In the genomic region with DNA sequence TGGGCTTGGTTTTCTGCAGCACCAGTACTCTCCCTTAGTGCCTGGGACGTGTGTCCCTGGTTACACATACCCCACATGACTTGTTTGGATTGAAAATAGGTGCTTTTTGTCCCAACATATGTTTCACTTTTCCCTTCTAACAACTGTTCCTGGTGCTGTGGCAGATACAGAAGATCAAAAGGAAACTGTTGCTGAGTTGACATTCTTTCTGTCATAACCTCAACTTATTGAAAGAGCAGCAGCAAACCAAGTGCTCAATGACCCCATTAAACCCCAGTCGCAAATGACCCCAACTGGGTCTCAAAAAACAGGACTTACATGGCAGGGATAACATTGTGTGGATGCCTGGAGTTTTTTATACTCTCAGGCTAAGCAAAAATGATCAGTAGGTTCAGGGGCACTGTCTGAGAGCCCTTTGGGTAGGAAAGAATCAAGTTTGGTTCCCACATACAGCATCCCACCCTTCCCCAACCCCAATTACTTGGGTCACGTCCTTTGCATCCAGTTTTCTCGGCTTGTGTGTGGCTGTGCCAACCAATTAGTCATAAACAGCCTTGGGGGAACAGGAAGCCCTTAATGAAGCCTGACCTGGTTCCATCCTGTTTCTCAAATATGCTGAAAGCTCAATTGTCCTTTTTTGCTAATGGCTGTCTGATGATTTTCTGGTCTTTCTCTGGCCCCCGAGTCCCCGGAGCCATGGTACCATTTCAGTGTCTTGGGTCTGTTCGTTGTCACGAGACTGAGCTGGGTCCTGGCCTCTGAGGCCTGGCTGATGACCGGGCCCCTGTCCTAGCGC, we compare ENCODE assay signal across 11 cellular contexts. TPM values are rescaled to one million over a fixed set of nuclear protein-coding genes. Genes with fewer than 3 reads are reported as not detected.
DNase-seq lines count a peak whose midpoint lies in the region; ATAC-seq and TF ChIP-seq lines count a peak whose summit lies in the region.
"Had no signal": no experiment of that assay in that cellular context is flagged by ENCODE, and none has a peak within 500 bp of the region (broad histone marks: within the 10 kb centered on the region; RNA-seq: fewer than 3 reads in every experiment).

No MANE protein-coding gene starts in this region.

- no peak overlapping the region; the same call in 1 of the 2 replicates for H2AFZ ChIP-seq in DND-41 (ENCODE audit: low read depth, low read length)

- TF ChIP-seq CTCF in DND-41 (IDR thresholded peaks at IDR 0.05; ENCODE audit: borderline replicate concordance, extremely low read depth, low read length, poor library complexity, severe bottlenecking) (no peak), NB4 (IDR thresholded peaks at IDR 0.05; ENCODE audit: low read depth, low read length) (no peak), nephron progenitor cell (IDR thresholded peaks at IDR 0.05) (no peak)

- H3K27me3 ChIP-seq in DND-41 (ENCODE audit: insufficient read depth, low read length, poor library complexity): no peaks in the 10 kb centered on the region

- no peaks in the 10 kb centered on the region for H3K36me3 ChIP-seq in DND-41 (ENCODE audit: insufficient read depth, low read length)

- peaks cover 12% of the 10 kb centered on the region for H3K27me3 Mint-ChIP-seq in nephron progenitor cell (ENCODE audit: low read depth, poor library complexity)

- no peak overlapping the region for H3K4me3 Mint-ChIP-seq in nephron progenitor cell

- H3K4me3 ChIP-seq in DND-41 (ENCODE audit: low read depth in 1 of 2, low read length in 2 of 2) (no peak overlapping the region), NB4 (ENCODE audit: low read depth, low read length) (no peak overlapping the region)
- H3K4me3 ChIP-seq: psoas muscle had no signal

- H3K4me1 ChIP-seq in DND-41 (ENCODE audit: insufficient read depth, low read length): peaks cover 51% of the 10 kb centered on the region
- H3K4me1 ChIP-seq: psoas muscle had no signal

- H3K9ac ChIP-seq in DND-41 (ENCODE audit: low read depth, low read length): no peak overlapping the region

- H3K4me2 ChIP-seq in DND-41 (ENCODE audit: insufficient read depth, low read length): no peak overlapping the region

- DNase-seq in DND-41 (peak; percentile 10), NB4 (ENCODE audit: low read depth) (peak; percentile 48), dermis blood vessel endothelial cell (peak; percentile 87), nephron progenitor cell (no peak), NCI-H2081 treated with DMSO at 0.1 percent for 48 hours (lab: John Stamatoyannopoulos, UW) (no peak), NCI-H1930 (lab: John Stamatoyannopoulos, UW) (no peak)
- DNase-seq in stimulated activated CD4-positive, alpha-beta T cell treated with anti-CD3 and anti-CD28 coated beads, Interleukin-4, amount 100 ng/mL, for 4 hours: no peak
- DNase-seq: left cardiac atrium, NCI-H446, psoas muscle had no signal

- no peaks in the 10 kb centered on the region for H4K20me1 ChIP-seq in DND-41 (ENCODE audit: insufficient read depth, low read length)

- peaks cover 52% of the 10 kb centered on the region for H3K4me1 Mint-ChIP-seq in nephron progenitor cell

- H3K9me3 Mint-ChIP-seq in nephron progenitor cell: no peaks in the 10 kb centered on the region

- peak overlapping the region; percentile 89 for H3K27ac Mint-ChIP-seq in nephron progenitor cell

- no peaks in the 10 kb centered on the region for H3K36me3 Mint-ChIP-seq in nephron progenitor cell (ENCODE audit: low read depth)

- H3K79me2 ChIP-seq in DND-41 (ENCODE audit: insufficient read depth, low read length): no peaks in the 10 kb centered on the region

- H3K9me3 ChIP-seq in DND-41 (ENCODE audit: insufficient read depth, low read length, severe bottlenecking): no peaks in the 10 kb centered on the region
- H3K9me3 ChIP-seq: psoas muscle had no signal

- peak overlapping the region; percentile 50 for H3K27ac ChIP-seq in DND-41 (ENCODE audit: low read length)
- H3K27ac ChIP-seq: psoas muscle had no signal

- ATAC-seq in DND-41 (ENCODE audit: insufficient read depth, low read depth) (no peak), GM19397 (IDR thresholded peaks at IDR 0.05; ENCODE audit: unreplicated experiment) (no peak)
- ATAC-seq: left cardiac atrium, psoas muscle had no signal

- no peak for TF ChIP-seq POLR2A in NB4 (IDR thresholded peaks at IDR 0.05; ENCODE audit: extremely low read depth, insufficient read length)

RNA-seq across cellular contexts. Expression of a gene that starts 4.9 kb away (rescaled TPM):
- 0.23 and 0.85 TPM in 2 replicates for total RNA-seq in dermis blood vessel endothelial cell
- total RNA-seq: psoas muscle had no signal

RNA-seq across cellular contexts. Expression of a gene that starts 45.0 kb away (rescaled TPM):
- 18.4 and 27.1 TPM in 2 replicates for total RNA-seq in dermis blood vessel endothelial cell

RNA-seq across cellular contexts. Expression of a gene that starts 53.2 kb away (rescaled TPM):
- total RNA-seq in dermis blood vessel endothelial cell: 110 and 142 TPM in 2 replicates

Comparison
In these comparisons a context has a peak if more than half of its experiments do, and no peak if none do; other contexts are left out.
1. DNase-seq: peak in DND-41 (single experiment), NB4 (single experiment) and dermis blood vessel endothelial cell (single experiment); none in nephron progenitor cell (single experiment), NCI-H2081 treated with DMSO at 0.1 percent for 48 hours (single experiment), stimulated activated CD4-positive, alpha-beta T cell treated with anti-CD3 and anti-CD28 coated beads, Interleukin-4, amount 100 ng/mL, for 4 hours (0 of 2) and NCI-H1930 (0 of 2).